Comparison of ENCODE assay signal across 20 cellular contexts in the genomic region with DNA sequence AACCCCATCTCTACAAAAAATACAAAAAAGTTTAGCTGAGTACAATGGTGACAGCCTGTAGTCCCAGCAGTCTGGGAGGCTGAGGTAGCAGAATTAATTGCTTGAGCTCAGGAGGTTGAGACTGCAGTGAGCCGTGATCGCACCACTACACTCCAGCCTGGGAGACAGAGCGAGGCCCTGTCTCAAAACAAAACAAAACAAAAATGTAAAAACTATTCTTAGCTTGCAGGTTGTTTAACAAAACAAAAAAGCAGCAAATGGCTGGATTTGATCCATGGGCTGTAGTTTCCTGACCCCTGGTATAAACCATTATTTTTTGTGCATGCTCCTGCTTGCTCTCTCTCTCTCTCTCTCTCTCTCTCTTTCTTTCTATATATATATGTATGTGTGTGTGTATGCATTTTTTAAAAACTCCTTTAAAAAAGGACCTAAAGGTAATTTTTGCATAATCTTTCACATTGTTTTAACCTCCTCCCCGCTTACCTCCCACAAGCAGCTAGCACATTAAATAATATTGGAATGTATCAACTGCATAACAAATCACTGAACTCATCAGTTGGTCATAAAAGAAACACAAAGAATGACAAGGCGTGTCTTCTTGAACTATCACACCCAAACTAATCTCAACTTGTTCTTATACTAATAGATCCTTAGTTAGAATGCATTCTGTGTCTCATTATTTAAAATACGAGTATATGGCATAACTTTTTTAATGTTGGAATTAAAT. TPM values are rescaled to one million over a fixed set of nuclear protein-coding genes. Genes with fewer than 3 reads are reported as not detected.
DNase-seq lines count a peak whose midpoint lies in the region; ATAC-seq and TF ChIP-seq lines count a peak whose summit lies in the region.
"Had no signal": no experiment of that assay in that cellular context is flagged by ENCODE, and none has a peak within 500 bp of the region (broad histone marks: within the 10 kb centered on the region; RNA-seq: fewer than 3 reads in every experiment).

No MANE protein-coding gene starts in this region.

- DNase-seq in GM03348 (ENCODE audit: low spot score) = peak; percentile 29
- peak; percentile 64 for DNase-seq in PC-3
- no peak for DNase-seq in erythroblast (lab: John Stamatoyannopoulos, UW)
- DNase-seq in osteoblast (ENCODE audit: insufficient read length, low spot score, missing footprints) = peak; percentile 67
- no peak for DNase-seq in NCI-H2081 treated with DMSO at 0.1 percent for 48 hours (lab: John Stamatoyannopoulos, UW)
- DNase-seq in activated T-cell treated with anti-CD3 and anti-CD28 coated beads, Interleukin-2, amount 50 U/mL, for 1 hour = no peak
- DNase-seq in omental fat pad (ENCODE audit: low spot score) = no peak
- no peak for DNase-seq in germinal center (ENCODE audit: low spot score)
- DNase-seq: activated CD4-positive, alpha-beta memory T cell treated with anti-CD3 and anti-CD28 coated beads for 36 hours; activated T-cell treated with anti-CD3 and anti-CD28 coated beads, Interleukin-2, amount 50 U/mL, for 24 hours; AML-193; central memory CD4-positive, alpha-beta T cell; effector CD4-positive, alpha-beta T cell; gastrocnemius medialis; lower lobe of right lung; NCI-H146; NCI-H2227 treated with DMSO at 0.1 percent for 48 hours; NK-92 treated with Interleukin-12 subunit alpha and Interleukin-12 subunit beta, amount 100 ng/mL, for 24 hours; pancreas had no signal

- peaks cover 24% of the 10 kb centered on the region for H3F3A ChIP-seq in PC-3 (ENCODE audit: low read length, unreplicated experiment)

- POLR2A ChIA-PET in PC-3 (lab: Charles Lee; ENCODE audit: unreplicated experiment) = no interaction called here

- peak overlapping the region; percentile 91; the same call in 1 of the 2 replicates for H3K9ac ChIP-seq in PC-3 (ENCODE audit: low read length)

- H3K27me3 ChIP-seq in PC-3 (ENCODE audit: low read length) (no peaks in the 10 kb centered on the region), osteoblast (ENCODE audit: insufficient read depth, low read length) (no peaks in the 10 kb centered on the region)
- H3K27me3 ChIP-seq: pancreas had no signal

- intact Hi-C loops in PC-3 (cut with micrococcal nuclease) = loop anchor here (2.0 to 5.0 kb wide), 5 partner anchors 52 to 221 kb away; no protein-coding TSS in a partner anchor

- peaks cover 67% of the 10 kb centered on the region for H3K36me3 ChIP-seq in PC-3 (ENCODE audit: low read depth, low read length)
- H3K36me3 ChIP-seq in osteoblast (ENCODE audit: insufficient read depth, low read length) = no peaks in the 10 kb centered on the region
- H3K36me3 ChIP-seq: gastrocnemius medialis, lower lobe of right lung, pancreas had no signal

- CTCF ChIA-PET in PC-3 (lab: Charles Lee) = no interaction called here

- peak; percentile 17 for TF ChIP-seq POLR2A in erythroblast (IDR thresholded peaks at IDR 0.05; ENCODE audit: low read length)

- TF ChIP-seq CTCF in PC-3 (conservative IDR thresholded peaks at IDR 0.05; ENCODE audit: low read depth, low read length) (no peak), osteoblast (IDR thresholded peaks at IDR 0.05; ENCODE audit: extremely low read depth, low read depth, low read length) (no peak), omental fat pad (IDR thresholded peaks at IDR 0.05) (no peak)

- H2AFZ ChIP-seq in PC-3 (ENCODE audit: low read length) (no peak overlapping the region), osteoblast (ENCODE audit: low read length) (no peak overlapping the region)

- H3K4me2 ChIP-seq in PC-3 (ENCODE audit: low read length) (peak overlapping the region; percentile 86), osteoblast (ENCODE audit: insufficient read depth, low read length) (peak overlapping the region; percentile 37)

- ATAC-seq in PC-3 (peak; percentile 8), omental fat pad (ENCODE audit: low FRiP score) (no peak)
- ATAC-seq: gastrocnemius medialis, lower lobe of right lung, pancreas had no signal

- H3K4me1 ChIP-seq in PC-3 (ENCODE audit: insufficient read depth, low read length) (peaks cover 74% of the 10 kb centered on the region), osteoblast (ENCODE audit: insufficient read depth, low read length) (peaks cover 24% of the 10 kb centered on the region)
- H3K4me1 ChIP-seq: lower lobe of right lung had no signal

- H3K79me2 ChIP-seq in PC-3 (ENCODE audit: low read length) (peaks cover 51% of the 10 kb centered on the region), osteoblast (ENCODE audit: insufficient read depth, low read length) (no peaks in the 10 kb centered on the region)

- H3K9me3 ChIP-seq in PC-3 (ENCODE audit: low read length) (no peaks in the 10 kb centered on the region), osteoblast (ENCODE audit: low read depth, low read length) (no peaks in the 10 kb centered on the region)
- H3K9me3 ChIP-seq: gastrocnemius medialis, lower lobe of right lung, pancreas had no signal

- peak overlapping the region; percentile 80 for H3K27ac ChIP-seq in PC-3 (ENCODE audit: low read length)
- H3K27ac ChIP-seq in osteoblast (ENCODE audit: low read depth, low read length) = no peak overlapping the region
- H3K27ac ChIP-seq: gastrocnemius medialis, lower lobe of right lung, pancreas had no signal

- no peaks in the 10 kb centered on the region for H3K9me2 ChIP-seq in PC-3 (replicated peaks; ENCODE audit: low read length)

- TSS peak; percentile 27 for BruUV-seq in PC-3 (replicated peaks; lab: Mats Ljungman, UMichigan)

- H3K4me3 ChIP-seq in PC-3 (ENCODE audit: low read length) = peak overlapping the region; percentile 76
- peak overlapping the region; percentile 10 for H3K4me3 ChIP-seq in osteoblast (ENCODE audit: insufficient read depth, low read length)
- H3K4me3 ChIP-seq: gastrocnemius medialis, lower lobe of right lung, pancreas had no signal

- H4K20me1 ChIP-seq in PC-3 (ENCODE audit: low read length) = peaks cover 14% of the 10 kb centered on the region
- H4K20me1 ChIP-seq in osteoblast (ENCODE audit: insufficient read depth, low read length) = no peaks in the 10 kb centered on the region

RNA-seq across cellular contexts. Expression of a gene that starts 4.8 kb away (rescaled TPM):
- total RNA-seq in PC-3 (2014; rRNA removed) = 203 and 222 TPM in 2 replicates
- under 0.01 and 0.36 TPM in 2 replicates for total RNA-seq in osteoblast
- total RNA-seq in omental fat pad = 100 to 1,000 TPM in 1 of 4 donors, 10 to 100 TPM in 3; 31.2 to 202 (median 43.7) TPM
- total RNA-seq: myocyte had no signal

Comparison
In these comparisons a context has a peak if more than half of its experiments do, and no peak if none do; other contexts are left out.
1. DNase-seq: peak in GM03348 (single experiment), PC-3 (single experiment) and osteoblast (single experiment); none in erythroblast (0 of 2), NCI-H2081 treated with DMSO at 0.1 percent for 48 hours (single experiment), activated T-cell treated with anti-CD3 and anti-CD28 coated beads, Interleukin-2, amount 50 U/mL, for 1 hour (single experiment), omental fat pad (single experiment) and germinal center (single experiment).
2. RNA of a gene that starts 4.8 kb away (total RNA-seq): 203 to 222 TPM in PC-3 and 31.2 to 202 TPM in omental fat pad; under 0.01 to 0.36 TPM in osteoblast; every median in the first group is over 10 times any median in the second.